In genomic region chr11:73047773-73048371, GRCh38 we compare ENCODE assay signal across 8 cellular contexts.
DNase-seq lines count a peak whose midpoint lies in the region; ATAC-seq and TF ChIP-seq lines count a peak whose summit lies in the region.

No MANE protein-coding gene starts in this region.

- no peak for DNase-seq in Right ventricle myocardium superior
- DNase-seq in right atrium auricular region (ENCODE audit: low spot score), result no peak
- DNase-seq in activated T-helper 1 cell treated with anti-CD3 and anti-CD28 coated beads, Interleukin-12 subunit alpha, Interleukin-12 subunit beta, Interleukin-2, Interleukin-4 antibody, amounts not matched to agents 30 ng/mL and 10 ng/mL and 1 ng/mL, durations not matched to agents 14 hours and 24 hours and 36 hours (ENCODE audit: low spot score), result no peak
- no peak for DNase-seq in stimulated activated naive CD8-positive, alpha-beta T cell treated with anti-CD3 and anti-CD28 coated beads, Interleukin-15, amount 100 ng/mL, for 72 hours
- no peak for DNase-seq in DMS79 (lab: John Stamatoyannopoulos, UW)
- DNase-seq in NCI-H1048 (lab: John Stamatoyannopoulos, UW), result no peak

- H3K36me3 ChIP-seq in right atrium auricular region, result no peaks in the 10 kb centered on the region

- peak overlapping the region; percentile 23 for H3K4me3 Mint-ChIP-seq in activated T-helper 1 cell treated with anti-CD3 and anti-CD28 coated beads, Interleukin-12 subunit alpha, Interleukin-12 subunit beta, Interleukin-2, Interleukin-4 antibody, amounts not matched to agents 30 ng/mL and 10 ng/mL and 1 ng/mL, durations not matched to agents 14 hours and 24 hours and 36 hours
- peak overlapping the region; percentile 8 to 51 for H3K4me3 Mint-ChIP-seq in stimulated activated naive CD8-positive, alpha-beta T cell treated with anti-CD3 and anti-CD28 coated beads, Interleukin-15, amount 100 ng/mL, for 72 hours

- no peaks in the 10 kb centered on the region for H3K9me3 ChIP-seq in right atrium auricular region

- H3K4me3 ChIP-seq in right atrium auricular region, result no peak overlapping the region

- peak overlapping the region in 1 of 2 donors; percentile 22 for H3K27ac ChIP-seq in right atrium auricular region

- H3K27ac Mint-ChIP-seq in activated T-helper 1 cell treated with anti-CD3 and anti-CD28 coated beads, Interleukin-12 subunit alpha, Interleukin-12 subunit beta, Interleukin-2, Interleukin-4 antibody, amounts not matched to agents 30 ng/mL and 10 ng/mL and 1 ng/mL, durations not matched to agents 14 hours and 24 hours and 36 hours, result peak overlapping the region; percentile 50
- peak overlapping the region in 1 of 2 donors; percentile 13 for H3K27ac Mint-ChIP-seq in stimulated activated naive CD8-positive, alpha-beta T cell treated with anti-CD3 and anti-CD28 coated beads, Interleukin-15, amount 100 ng/mL, for 72 hours

- H3K4me1 ChIP-seq in right atrium auricular region, result peaks cover 0 to 16% of the 10 kb centered on the region in 2 donors

- no peaks in the 10 kb centered on the region for H3K9me3 Mint-ChIP-seq in activated T-helper 1 cell treated with anti-CD3 and anti-CD28 coated beads, Interleukin-12 subunit alpha, Interleukin-12 subunit beta, Interleukin-2, Interleukin-4 antibody, amounts not matched to agents 30 ng/mL and 10 ng/mL and 1 ng/mL, durations not matched to agents 14 hours and 24 hours and 36 hours
- no peaks in the 10 kb centered on the region for H3K9me3 Mint-ChIP-seq in stimulated activated naive CD8-positive, alpha-beta T cell treated with anti-CD3 and anti-CD28 coated beads, Interleukin-15, amount 100 ng/mL, for 72 hours

- no peaks in the 10 kb centered on the region for H3K27me3 Mint-ChIP-seq in activated T-helper 1 cell treated with anti-CD3 and anti-CD28 coated beads, Interleukin-12 subunit alpha, Interleukin-12 subunit beta, Interleukin-2, Interleukin-4 antibody, amounts not matched to agents 30 ng/mL and 10 ng/mL and 1 ng/mL, durations not matched to agents 14 hours and 24 hours and 36 hours (ENCODE audit: insufficient read depth)
- H3K27me3 Mint-ChIP-seq in stimulated activated naive CD8-positive, alpha-beta T cell treated with anti-CD3 and anti-CD28 coated beads, Interleukin-15, amount 100 ng/mL, for 72 hours, result no peaks in the 10 kb centered on the region

- peaks cover 2% of the 10 kb centered on the region for H3K36me3 Mint-ChIP-seq in activated T-helper 1 cell treated with anti-CD3 and anti-CD28 coated beads, Interleukin-12 subunit alpha, Interleukin-12 subunit beta, Interleukin-2, Interleukin-4 antibody, amounts not matched to agents 30 ng/mL and 10 ng/mL and 1 ng/mL, durations not matched to agents 14 hours and 24 hours and 36 hours (ENCODE audit: low read depth)

- peak; percentile 43 for ATAC-seq in Right ventricle myocardium superior (ENCODE audit: poor library complexity)
- ATAC-seq in HG03159 (IDR thresholded peaks at IDR 0.05; ENCODE audit: unreplicated experiment), result peak; percentile 68
- ATAC-seq in stimulated activated naive CD8-positive, alpha-beta T cell treated with anti-CD3 and anti-CD28 coated beads, Interleukin-15, amount 100 ng/mL, for 72 hours, result no peak
- ATAC-seq in GM19035 (IDR thresholded peaks at IDR 0.05; ENCODE audit: unreplicated experiment), result no peak

- intact Hi-C loops in Right ventricle myocardium superior (cut with DNase I), result no loop called here
- intact Hi-C loops in activated T-helper 1 cell treated with anti-CD3 and anti-CD28 coated beads, Interleukin-12 subunit alpha, Interleukin-12 subunit beta, Interleukin-2, Interleukin-4 antibody, amounts not matched to agents 30 ng/mL and 10 ng/mL and 1 ng/mL, durations not matched to agents 14 hours and 24 hours and 36 hours (cut with micrococcal nuclease), result loop anchor here (2.0 kb wide), 1 partner anchor 13 kb away; no protein-coding TSS in a partner anchor

- peaks cover 18% of the 10 kb centered on the region for H3K4me1 Mint-ChIP-seq in activated T-helper 1 cell treated with anti-CD3 and anti-CD28 coated beads, Interleukin-12 subunit alpha, Interleukin-12 subunit beta, Interleukin-2, Interleukin-4 antibody, amounts not matched to agents 30 ng/mL and 10 ng/mL and 1 ng/mL, durations not matched to agents 14 hours and 24 hours and 36 hours (ENCODE audit: low read depth)
- peaks cover 13% of the 10 kb centered on the region for H3K4me1 Mint-ChIP-seq in stimulated activated naive CD8-positive, alpha-beta T cell treated with anti-CD3 and anti-CD28 coated beads, Interleukin-15, amount 100 ng/mL, for 72 hours

- no peak for TF ChIP-seq CTCF in right atrium auricular region (IDR thresholded peaks at IDR 0.05)

- no peaks in the 10 kb centered on the region for H3K27me3 ChIP-seq in right atrium auricular region

Comparison
In these comparisons a context has a peak if more than half of its experiments do, and no peak if none do; other contexts are left out.
1. ATAC-seq: peak in Right ventricle myocardium superior (single experiment) and HG03159 (single experiment); none in stimulated activated naive CD8-positive, alpha-beta T cell treated with anti-CD3 and anti-CD28 coated beads, Interleukin-15, amount 100 ng/mL, for 72 hours (single experiment) and GM19035 (single experiment).